23 cellular contexts compared by ENCODE assay signal in the genomic region with DNA sequence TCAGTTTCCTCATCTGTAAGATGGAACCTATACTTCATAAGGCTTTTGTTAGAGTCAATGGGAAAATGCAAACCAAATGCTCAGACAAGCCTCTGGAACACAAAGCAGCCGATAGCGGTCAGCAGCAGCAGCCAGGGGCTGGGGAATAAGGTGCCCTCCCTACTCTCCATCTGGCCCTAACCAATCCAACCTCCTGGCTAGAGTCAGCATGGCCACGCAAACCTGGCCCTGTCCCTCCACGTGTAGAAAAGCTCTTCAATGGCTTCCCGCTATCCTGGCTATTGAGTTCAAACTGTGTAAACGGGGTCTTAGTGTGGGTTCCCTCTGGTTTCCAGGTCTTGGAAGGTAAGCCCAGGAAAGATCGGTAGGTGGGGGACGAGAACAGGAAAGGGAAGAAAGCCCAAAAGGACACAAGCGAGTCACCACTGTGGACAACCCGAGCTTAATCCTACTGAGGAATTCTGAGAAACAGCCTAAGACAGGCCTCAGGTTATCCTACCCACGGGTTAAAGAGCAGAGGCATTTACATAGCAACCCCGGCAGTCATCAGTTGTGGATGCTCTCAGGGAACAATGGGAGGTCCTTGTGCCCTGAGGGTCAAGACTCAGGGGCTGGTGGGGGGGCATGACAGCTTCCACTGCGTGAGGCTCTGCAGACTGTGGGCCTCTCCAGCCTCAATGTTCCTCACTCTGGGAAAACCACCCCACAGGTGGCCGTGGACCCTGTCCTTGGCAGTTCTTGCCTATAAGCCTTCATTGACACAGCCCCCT. TPM values are rescaled to one million over a fixed set of nuclear protein-coding genes. Genes with fewer than 3 reads are reported as not detected.
DNase-seq lines count a peak whose midpoint lies in the region; ATAC-seq, FAIRE-seq and TF ChIP-seq lines count a peak whose summit lies in the region.
"Had no signal": no experiment of that assay in that cellular context is flagged by ENCODE, and none has a peak within 500 bp of the region (broad histone marks: within the 10 kb centered on the region; RNA-seq: fewer than 3 reads in every experiment).

No MANE protein-coding gene starts in this region.

- peaks cover 18% of the 10 kb centered on the region for H3K36me3 Mint-ChIP-seq in neural progenitor cell
- H3K36me3 Mint-ChIP-seq: CD8-positive, alpha-beta memory T cell; stimulated activated effector memory CD8-positive, alpha-beta T cell treated with anti-CD3 and anti-CD28 coated beads, Interleukin-12 subunit alpha, Interleukin-12 subunit beta, amount 100 ng/mL, for 72 hours had no signal

- no peaks in the 10 kb centered on the region for H3K23me2 ChIP-seq in H1 (ENCODE audit: low read depth, low read length)

- no peak overlapping the region for H4K91ac ChIP-seq in H1 (replicated peaks; ENCODE audit: insufficient read length, low read length)

- H3K23ac ChIP-seq in H1 (ENCODE audit: insufficient read length): no peak overlapping the region

- H2BK15ac ChIP-seq in H1 (ENCODE audit: low read length): no peak overlapping the region

- H2AFZ ChIP-seq in H1 (ENCODE audit: low read length): no peak overlapping the region
- no peak overlapping the region for H2AFZ ChIP-seq in neural progenitor cell (replicated peaks)
- no peak overlapping the region for H2AFZ ChIP-seq in osteoblast (ENCODE audit: low read length)
- H2AFZ ChIP-seq: GM23248, parathyroid adenoma had no signal

- H3K79me2 ChIP-seq in H1 (ENCODE audit: control insufficient read depth in 1 of 2, insufficient read depth in 2 of 2, low read length in 2 of 2) (peaks cover 0 to 29% of the 10 kb centered on the region in 2 experiments; a peak in 1 of 4 replicates), neural progenitor cell (ENCODE audit: low read depth) (no peaks in the 10 kb centered on the region), osteoblast (ENCODE audit: insufficient read depth, low read length) (no peaks in the 10 kb centered on the region)
- H3K79me2 ChIP-seq: parathyroid adenoma had no signal

- peak overlapping the region; percentile 16 for H3K4me3 Mint-ChIP-seq in neural progenitor cell
- H3K4me3 Mint-ChIP-seq: CD8-positive, alpha-beta memory T cell; stimulated activated effector memory CD8-positive, alpha-beta T cell treated with anti-CD3 and anti-CD28 coated beads, Interleukin-12 subunit alpha, Interleukin-12 subunit beta, amount 100 ng/mL, for 72 hours; T-helper 2 cell treated with Interferon-gamma antibody and Interleukin-4, amounts not matched to agents 5 μg/mL and 100 μg/mL, for 36 hours had no signal

- FAIRE-seq in H1 (lab: Jason Lieb, UNC): no peak

- no peak for TF ChIP-seq EP300 in H1 (IDR thresholded peaks at IDR 0.05; ENCODE audit: borderline replicate concordance in 1 of 2, low read depth in 2 of 2, low read length in 2 of 2)

- no peak overlapping the region for H2BK120ac ChIP-seq in H1 (replicated peaks; ENCODE audit: low read depth, low read length)

- H3K4me1 ChIP-seq in H1 (replicated peaks in 1 of 4; ENCODE audit: control insufficient read depth in 3 of 4, insufficient read depth in 4 of 4, low read length in 3 of 4) (peaks cover 2 to 18% (median 12%) of the 10 kb centered on the region in 4 experiments), neural progenitor cell (peaks cover 46% of the 10 kb centered on the region), osteoblast (ENCODE audit: insufficient read depth, low read length) (no peaks in the 10 kb centered on the region)
- H3K4me1 ChIP-seq: parathyroid adenoma had no signal

- H3K56ac ChIP-seq in H1 (replicated peaks; ENCODE audit: insufficient read length, low read depth, low read length): no peak overlapping the region

- H3K14ac ChIP-seq in H1 (ENCODE audit: insufficient read length): no peak overlapping the region

- H3K18ac ChIP-seq in H1 (ENCODE audit: extremely low read depth, low read length): no peak overlapping the region

- H3K4me2 ChIP-seq in H1 (ENCODE audit: insufficient read depth in 1 of 2, low read depth in 2 of 2, low read length in 2 of 2): no peak overlapping the region
- H3K4me2 ChIP-seq in neural progenitor cell: peak overlapping the region; percentile 17
- H3K4me2 ChIP-seq in osteoblast (ENCODE audit: insufficient read depth, low read length): no peak overlapping the region

- H3F3A ChIP-seq in neural progenitor cell (ENCODE audit: low read depth): peaks cover 27% of the 10 kb centered on the region

- H3K79me1 ChIP-seq in H1 (ENCODE audit: low read depth, low read length): peaks cover 12% of the 10 kb centered on the region

- H3K27me3 ChIP-seq in AG04450 (ENCODE audit: control insufficient read depth, insufficient read depth, low read length) (no peaks in the 10 kb centered on the region), H1 (replicated peaks in 1 of 4; ENCODE audit: control insufficient read depth in 3 of 4, extremely low read depth in 1 of 4, insufficient read depth in 3 of 4, low read length in 3 of 4) (no peaks in the 10 kb centered on the region), neural progenitor cell (no peaks in the 10 kb centered on the region), osteoblast (ENCODE audit: insufficient read depth, low read length) (no peaks in the 10 kb centered on the region)
- H3K27me3 ChIP-seq: esophagus squamous epithelium, heart right ventricle had no signal

- peaks cover 49% of the 10 kb centered on the region for H3K4me1 Mint-ChIP-seq in neural progenitor cell
- H3K4me1 Mint-ChIP-seq: CD8-positive, alpha-beta memory T cell; stimulated activated effector memory CD8-positive, alpha-beta T cell treated with anti-CD3 and anti-CD28 coated beads, Interleukin-12 subunit alpha, Interleukin-12 subunit beta, amount 100 ng/mL, for 72 hours had no signal

- H3K36me3 ChIP-seq in H1 (ENCODE audit: control insufficient read depth in 2 of 4, insufficient read depth in 4 of 4, low read length in 3 of 4) (peaks cover 5 to 25% (median 12%) of the 10 kb centered on the region in 4 experiments; a peak in 6 of 8 replicates), neural progenitor cell (no peaks in the 10 kb centered on the region), osteoblast (ENCODE audit: insufficient read depth, low read length) (no peaks in the 10 kb centered on the region)
- H3K36me3 ChIP-seq: esophagus squamous epithelium had no signal

- H2BK12ac ChIP-seq in H1 (ENCODE audit: low read depth, low read length): no peak overlapping the region

- peak overlapping the region; percentile 93 for H3K27ac ChIP-seq in AG04450 (ENCODE audit: low read depth, low read length)
- no peak overlapping the region for H3K27ac ChIP-seq in H1 (ENCODE audit: low read depth, low read length)
- H3K27ac ChIP-seq in neural progenitor cell: no peak overlapping the region
- H3K27ac ChIP-seq in osteoblast (ENCODE audit: low read depth, low read length): no peak overlapping the region
- H3K27ac ChIP-seq: esophagus squamous epithelium, GM23248, parathyroid adenoma had no signal

- no peak overlapping the region for H3K4ac ChIP-seq in H1 (replicated peaks; ENCODE audit: insufficient read length, low read depth, low read length)

- H3K9me3 ChIP-seq in AG04450 (ENCODE audit: control insufficient read depth, insufficient read depth, low read length) (no peaks in the 10 kb centered on the region), H1 (ENCODE audit: insufficient read depth in 2 of 2, low read depth in 1 of 2, low read length in 1 of 2) (no peaks in the 10 kb centered on the region), neural progenitor cell (ENCODE audit: low read depth) (no peaks in the 10 kb centered on the region), osteoblast (ENCODE audit: low read depth, low read length) (no peaks in the 10 kb centered on the region)
- H3K9me3 ChIP-seq: esophagus squamous epithelium, heart right ventricle had no signal

- CTCF ChIA-PET in AG04450 (lab: Charles Lee) (no interaction called here), H1 (lab: Charles Lee; ENCODE audit: partially characterized antibody) (interaction anchor here (0.7 to 29.3 kb wide), 5 partner anchors 3 to 98 kb away, joined by 3 to 362 read pairs (median 113); no protein-coding TSS in a partner anchor)

- peak overlapping the region; percentile 78 for H3K27ac Mint-ChIP-seq in neural progenitor cell
- H3K27ac Mint-ChIP-seq: CD8-positive, alpha-beta memory T cell; stimulated activated effector memory CD8-positive, alpha-beta T cell treated with anti-CD3 and anti-CD28 coated beads, Interleukin-12 subunit alpha, Interleukin-12 subunit beta, amount 100 ng/mL, for 72 hours; T-helper 2 cell treated with Interferon-gamma antibody and Interleukin-4, amounts not matched to agents 5 μg/mL and 100 μg/mL, for 36 hours had no signal

- POLR2A ChIA-PET in AG04450 (lab: Yijun Ruan, JAX) (no interaction called here), H1 (lab: Charles Lee; ENCODE audit: partially characterized antibody) (interaction anchor here (0.6 to 1.3 kb wide), 4 partner anchors 9 to 234 kb away, joined by 3 to 4 read pairs (median 3); no protein-coding TSS in a partner anchor)

- H4K5ac ChIP-seq in H1 (ENCODE audit: insufficient read length, low read depth, low read length): no peak overlapping the region

- H4K20me1 ChIP-seq in H1 (replicated peaks in 1 of 2; ENCODE audit: control insufficient read depth in 1 of 2, insufficient read depth in 2 of 2, low read length in 2 of 2): peaks cover 3 to 8% of the 10 kb centered on the region in 2 experiments
- H4K20me1 ChIP-seq in neural progenitor cell (ENCODE audit: low read depth): peaks cover 17% of the 10 kb centered on the region
- H4K20me1 ChIP-seq in osteoblast (ENCODE audit: insufficient read depth, low read length): peaks cover 3% of the 10 kb centered on the region

- DNase-seq in AG04450 (ENCODE audit: low read depth, low spot score) (no peak), H1 (ENCODE audit: low read depth in 1 of 2, low spot score in 2 of 2) (no peak), neural progenitor cell (ENCODE audit: low spot score) (peak; percentile 45), NOMO-1 treated with DMSO at 0.1 percent for 48 hours (lab: John Stamatoyannopoulos, UW; ENCODE audit: unreplicated experiment) (no peak), osteoblast (ENCODE audit: insufficient read length, low spot score, missing footprints) (no peak), kidney glomerular epithelial cell (lab: John Stamatoyannopoulos, UW) (no peak)
- DNase-seq: activated CD4-positive, CD25-positive, alpha-beta regulatory T cell treated with anti-CD3 and anti-CD28 coated beads, Interleukin-2, amount 50 U/mL, for 72 hours; activated gamma-delta T cell; anterior cingulate cortex; CD8-positive, alpha-beta memory T cell; cortex of kidney; esophagus squamous epithelium; GM23248; heart right ventricle; NCI-H1694 treated with DMSO at 0.1 percent for 48 hours; NCI-H446 had no signal

- peak; percentile 2 for ATAC-seq in HG02678 (IDR thresholded peaks at IDR 0.05; ENCODE audit: unreplicated experiment)
- no peak for ATAC-seq in GM21390 (IDR thresholded peaks at IDR 0.05; ENCODE audit: unreplicated experiment)

- H3K27me3 Mint-ChIP-seq in neural progenitor cell (ENCODE audit: insufficient read depth, low read depth): peaks cover 5% of the 10 kb centered on the region

- TF ChIP-seq POLR2A in H1 (IDR thresholded peaks at IDR 0.05; ENCODE audit: control extremely low read depth in 1 of 2, low read depth in 2 of 2, low read length in 2 of 2): no peak

- H2BK5ac ChIP-seq in H1 (ENCODE audit: low read depth, low read length): no peak overlapping the region

- peak overlapping the region; percentile 59; the same call in 1 of the 2 replicates for H4K8ac ChIP-seq in H1 (ENCODE audit: extremely low read depth, insufficient read depth, low read length)

- no peak overlapping the region for H3K9ac ChIP-seq in H1 (replicated peaks in 1 of 4; ENCODE audit: extremely low read depth in 1 of 4, low read depth in 3 of 4, low read length in 3 of 4)
- H3K9ac ChIP-seq in neural progenitor cell: no peak overlapping the region
- H3K9ac ChIP-seq: GM23248, parathyroid adenoma had no signal

- no peaks in the 10 kb centered on the region for H3K9me3 Mint-ChIP-seq in neural progenitor cell
- H3K9me3 Mint-ChIP-seq: CD8-positive, alpha-beta memory T cell; stimulated activated effector memory CD8-positive, alpha-beta T cell treated with anti-CD3 and anti-CD28 coated beads, Interleukin-12 subunit alpha, Interleukin-12 subunit beta, amount 100 ng/mL, for 72 hours; T-helper 2 cell treated with Interferon-gamma antibody and Interleukin-4, amounts not matched to agents 5 μg/mL and 100 μg/mL, for 36 hours had no signal

- H2BK20ac ChIP-seq in H1 (ENCODE audit: low read length): no peak overlapping the region

- TF ChIP-seq CTCF in AG04450 (IDR thresholded peaks at IDR 0.05; ENCODE audit: low read depth, low read length) (no peak), H1 (IDR thresholded peaks at IDR 0.05; ENCODE audit: control extremely low read depth in 1 of 3, insufficient read depth in 1 of 3, low read depth in 1 of 3, low read length in 3 of 3) (no peak), neural progenitor cell (IDR thresholded peaks at IDR 0.05) (no peak), osteoblast (IDR thresholded peaks at IDR 0.05; ENCODE audit: extremely low read depth, low read depth, low read length) (no peak)

- no peak for TF ChIP-seq RAD21 in H1 (IDR thresholded peaks at IDR 0.05 in 1 of 2, conservative IDR thresholded peaks at IDR 0.05 in 1 of 2; ENCODE audit: low read depth in 2 of 2, low read length in 2 of 2)

- no peak overlapping the region for H2AK5ac ChIP-seq in H1 (ENCODE audit: low read depth, low read length)

- H3K4me3 ChIP-seq in AG04450 (ENCODE audit: low read depth, low read length) (no peak overlapping the region), H1 (ENCODE audit: extremely low read depth in 1 of 4, insufficient read depth in 2 of 4, low read depth in 3 of 4, low read length in 4 of 4) (no peak overlapping the region), neural progenitor cell (no peak overlapping the region), osteoblast (ENCODE audit: insufficient read depth, low read length) (no peak overlapping the region)
- H3K4me3 ChIP-seq: esophagus squamous epithelium, GM23248, heart right ventricle had no signal

- 81% methylated on average over 14 of the region's 14 CpGs; no CpG with 5 or more reads in 1 of the 2 experiments for WGBS in H1 (ENCODE audit: extremely low coverage in 1 of 2, insufficient coverage in 1 of 2, insufficient read length in 1 of 2, insufficient replicate concordance in 2 of 2, low coverage in 1 of 2, low lambda C conversion rate in 2 of 2, missing lambda C conversion rate in 1 of 2), 2 experiments

RNA-seq across cellular contexts. Expression of a gene that starts 30.9 kb away (rescaled TPM):
- polyA plus RNA-seq in AG04450 (2011; rRNA removed) (not detected in 2 replicates), H1 (2011; rRNA removed) (3.2 and 6.1 TPM in 2 replicates)
- polyA minus RNA-seq in AG04450 (2011; rRNA and poly(A)+ RNA removed): not detected in 2 replicates
- total RNA-seq in H1 (2021; fragmentation: NEBNext Ultra II Directional; extraction: Animal tissue kit (Norgen Biotek cat#: 25700)): 3.6 and 4.8 TPM in 2 replicates
- polyA plus RNA-seq in H1 (2011; cell fraction: cytosol; rRNA removed): 5.0 TPM
- 2.5 TPM for polyA plus RNA-seq in H1 (2011; cell fraction: nucleus; rRNA removed)
- 4.5 to 12.2 TPM (median 7.2 TPM) in 4 replicates for polyA plus RNA-seq in H1 (2012, experiment 1 of 2)
- polyA plus RNA-seq in H1 (2012, experiment 2 of 2): 5.9 TPM
- 3.5 TPM for polyA plus RNA-seq in H1 (2013, experiment 1 of 2)
- 5.3 TPM for polyA plus RNA-seq in H1 (2013, experiment 2 of 2)
- polyA minus RNA-seq in H1 (2011; rRNA and poly(A)+ RNA removed): 0.63 and 2.3 TPM in 2 replicates
- polyA minus RNA-seq in H1 (2011; cell fraction: cytosol; rRNA and poly(A)+ RNA removed): not detected
- 2.7 TPM for polyA minus RNA-seq in H1 (2011; cell fraction: nucleus; rRNA and poly(A)+ RNA removed)
- total RNA-seq in neural progenitor cell (ENCODE audit: low replicate concordance) (0.50 and 4.8 TPM in 2 replicates), osteoblast (not detected in 2 replicates)
- total RNA-seq: CD8-positive, alpha-beta memory T cell; GM23248; kidney epithelial cell; LHCN-M2 had no signal
- polyA plus RNA-seq: CD8-positive, alpha-beta memory T cell; GM23248 had no signal

RNA-seq across cellular contexts. Expression of a gene that starts 52.2 kb away (rescaled TPM):
- polyA plus RNA-seq in AG04450 (2011; rRNA removed) (3.8 and 4.4 TPM in 2 replicates), H1 (2011; rRNA removed) (44.7 and 54.7 TPM in 2 replicates)
- polyA minus RNA-seq in AG04450 (2011; rRNA and poly(A)+ RNA removed): 5.6 and 5.8 TPM in 2 replicates
- total RNA-seq in H1 (2021; fragmentation: NEBNext Ultra II Directional; extraction: Animal tissue kit (Norgen Biotek cat#: 25700)): 34.6 and 36.2 TPM in 2 replicates
- 28.0 TPM for polyA plus RNA-seq in H1 (2011; cell fraction: cytosol; rRNA removed)
- polyA plus RNA-seq in H1 (2011; cell fraction: nucleus; rRNA removed): 37.7 TPM
- 20.9 to 32.3 TPM (median 28.8 TPM) in 4 replicates for polyA plus RNA-seq in H1 (2012, experiment 1 of 2)
- 33.2 TPM for polyA plus RNA-seq in H1 (2012, experiment 2 of 2)
- polyA plus RNA-seq in H1 (2013, experiment 1 of 2): 25.1 TPM
- 28.5 TPM for polyA plus RNA-seq in H1 (2013, experiment 2 of 2)
- polyA minus RNA-seq in H1 (2011; rRNA and poly(A)+ RNA removed): 39.3 and 40.1 TPM in 2 replicates
- polyA minus RNA-seq in H1 (2011; cell fraction: cytosol; rRNA and poly(A)+ RNA removed): 23.5 TPM
- polyA minus RNA-seq in H1 (2011; cell fraction: nucleus; rRNA and poly(A)+ RNA removed): 35.4 TPM
- total RNA-seq in neural progenitor cell (ENCODE audit: low replicate concordance) (8.4 and 9.4 TPM in 2 replicates), osteoblast (0.88 and 1.1 TPM in 2 replicates)
- total RNA-seq: CD8-positive, alpha-beta memory T cell had no signal
- polyA plus RNA-seq: CD8-positive, alpha-beta memory T cell; GM23248 had no signal
